Comparison of ENCODE assay signal across 1 cellular context in the genomic region with DNA sequence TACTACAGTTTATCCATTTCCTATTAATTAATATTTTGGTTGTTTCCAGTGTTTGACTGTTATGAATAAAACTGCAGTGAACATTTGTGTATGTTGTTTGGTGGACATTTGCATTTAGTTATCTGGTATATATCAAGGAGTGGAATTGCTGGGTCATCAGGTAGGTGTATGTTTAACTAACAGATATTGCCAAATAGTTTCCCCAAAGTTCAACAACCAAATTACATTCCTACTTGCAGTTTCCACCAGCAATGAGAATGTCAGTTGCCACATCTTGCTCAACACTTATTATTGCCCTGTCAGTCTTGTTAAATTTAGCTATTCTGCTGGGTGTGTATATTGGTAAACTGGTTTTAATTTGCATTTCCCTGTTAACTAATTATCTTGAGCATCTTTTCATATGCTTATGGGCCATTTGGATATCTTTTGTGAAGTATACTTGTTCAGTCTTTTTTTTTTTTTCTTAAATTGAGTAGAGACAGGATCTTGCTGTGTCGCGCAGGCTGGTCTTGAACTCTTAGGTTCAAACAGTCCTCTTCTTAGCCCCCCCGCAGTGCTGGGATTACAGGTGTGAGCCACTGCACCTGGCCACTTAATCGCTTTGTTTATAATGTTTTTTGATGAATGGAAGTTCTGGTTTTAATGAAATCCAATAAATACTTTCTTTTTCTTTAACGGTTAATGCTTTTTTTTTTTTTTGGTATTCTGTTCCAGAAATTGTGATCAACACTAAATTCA.
TF ChIP-seq lines count a peak whose summit lies in the region.

No MANE protein-coding gene starts in this region.

TF ChIP-seq in K562, 482 proteins besides CTCF, POLR2A, EP300 and RAD21:
- 0 out of 2 replicates have a peak, but pooled peaks have one; percentile 33 for TF ChIP-seq CEBPB (tag; IDR thresholded peaks at IDR 0.05)
- peak; percentile 5; the same call in 1 of the 2 replicates for TF ChIP-seq ZNF316 (IDR thresholded peaks at IDR 0.05)
- no peak for TF ChIP-seq TGIF2 (CRISPR knock-in tag; IDR thresholded peaks at IDR 0.05)
- TF ChIP-seq SREBF2 (CRISPR knock-in tag; IDR thresholded peaks at IDR 0.05), result no peak
